Comparison of ENCODE assay signal across 8 cellular contexts in genomic region chr3:129278970-129279906, GRCh38.
A peak's percentile ranks its signal among the peaks of the same experiment; 100 is the strongest.
DNase-seq lines count a peak whose midpoint lies in the region; ATAC-seq and TF ChIP-seq lines count a peak whose summit lies in the region.

No MANE protein-coding gene starts in this region.

- DNase-seq in T-helper 22 cell (ENCODE audit: low read depth) (peak; percentile 18), brain microvascular endothelial cell (peak; percentile 73), inferior parietal cortex (ENCODE audit: extremely low spot score) (peak; percentile 8)
- DNase-seq in stimulated activated CD4-positive, alpha-beta T cell treated with anti-CD3 and anti-CD28 coated beads, Interleukin-15, amount 100 ng/mL, for 1 hour (ENCODE audit: low read depth in 1 of 2, low spot score in 1 of 2), result peak; percentile 18 to 36

- peak overlapping the region; percentile 98 for H3K27ac ChIP-seq in HUES48 (ENCODE audit: low read depth, low read length)
- H3K27ac ChIP-seq in brain microvascular endothelial cell, result peak overlapping the region; percentile 78

- no peaks in the 10 kb centered on the region for H3K9me3 ChIP-seq in HUES48 (ENCODE audit: control insufficient read depth, insufficient read depth, low read length)

- H3K9ac ChIP-seq in HUES48 (ENCODE audit: low read depth, low read length), result peak overlapping the region; percentile 41

- peak; percentile 5 for TF ChIP-seq POLR2A in GM10847 (IDR thresholded peaks at IDR 0.05; ENCODE audit: extremely low read depth, insufficient read length)

- H3K27me3 ChIP-seq in HUES48 (ENCODE audit: control insufficient read depth, insufficient read depth, low read length), result no peaks in the 10 kb centered on the region
- H3K27me3 ChIP-seq in brain microvascular endothelial cell (replicated peaks), result no peaks in the 10 kb centered on the region

- H3K4me3 ChIP-seq in HUES48 (ENCODE audit: low read depth, low read length), result peak overlapping the region; percentile 77
- peak overlapping the region; percentile 81 for H3K4me3 ChIP-seq in brain microvascular endothelial cell (ENCODE audit: low read depth, low read length)

- in situ Hi-C loops in brain microvascular endothelial cell (cut with HindIII; ENCODE audit: low pct_ligation_motif_present, low sequenced_read_pairs), result no loop called here

- H3K4me1 ChIP-seq in HUES48 (ENCODE audit: control insufficient read depth, insufficient read depth, low read length), result peaks cover 14% of the 10 kb centered on the region

- H3K36me3 ChIP-seq in HUES48 (ENCODE audit: control insufficient read depth, insufficient read depth, low read length) (peaks cover 36% of the 10 kb centered on the region), brain microvascular endothelial cell (replicated peaks) (peaks cover 38% of the 10 kb centered on the region)

- ATAC-seq in GM18517 (IDR thresholded peaks at IDR 0.05; ENCODE audit: unreplicated experiment) (no peak), HG03025 (IDR thresholded peaks at IDR 0.05; ENCODE audit: low FRiP score, unreplicated experiment) (no peak)

- no peak for TF ChIP-seq CTCF in brain microvascular endothelial cell (IDR thresholded peaks at IDR 0.05; ENCODE audit: low read depth, low read length, missing control alignments)

Comparison
In these comparisons a context has a peak if more than half of its experiments do, and no peak if none do; other contexts are left out.
1. DNase-seq: peak in every context shown above with its lines; median percentile 73 in brain microvascular endothelial cell; 27 in stimulated activated CD4-positive, alpha-beta T cell treated with anti-CD3 and anti-CD28 coated beads, Interleukin-15, amount 100 ng/mL, for 1 hour; 18 in T-helper 22 cell; 8 in inferior parietal cortex.